In the genomic region with DNA sequence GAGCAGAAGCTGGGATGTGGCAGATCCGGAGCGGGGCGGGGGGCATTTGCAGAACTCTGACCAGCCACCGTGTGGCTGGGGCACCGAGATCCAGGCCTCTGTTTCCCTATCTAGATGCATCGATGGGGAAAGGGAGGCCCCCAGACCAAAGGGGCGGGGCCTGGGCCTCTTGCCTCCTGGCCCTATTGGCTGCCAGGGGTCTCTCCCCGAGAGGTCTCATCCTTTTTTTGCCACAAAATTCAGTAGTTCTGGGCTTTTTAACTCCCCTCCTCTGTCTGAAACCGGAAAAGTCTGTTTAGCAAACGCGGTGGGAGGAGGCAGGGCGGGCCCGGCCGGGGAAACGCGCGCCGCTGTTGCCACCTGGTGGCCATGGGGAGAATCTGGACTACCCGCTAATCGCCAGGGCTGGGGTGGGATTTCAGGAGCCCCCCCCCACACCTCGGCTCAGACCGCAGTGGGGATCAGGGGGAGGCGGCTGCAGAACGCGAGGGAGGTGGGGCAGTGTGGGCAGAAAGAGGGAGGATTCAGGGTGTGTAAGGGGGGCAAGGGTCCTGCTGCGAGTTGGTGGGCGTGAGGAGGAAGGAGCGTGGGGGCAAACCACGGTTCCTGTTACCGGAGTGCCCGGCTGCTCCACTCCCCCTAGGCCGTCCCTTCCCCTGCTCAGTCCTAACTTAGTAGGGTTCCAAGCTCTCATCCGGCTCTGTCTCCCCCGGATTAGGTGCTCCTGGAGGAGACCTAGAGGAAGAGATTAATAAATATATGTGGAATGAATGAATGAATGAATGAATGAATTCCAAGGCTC, we compare ENCODE assay signal across 8 cellular contexts. TPM values are rescaled to one million over a fixed set of nuclear protein-coding genes. Genes with fewer than 3 reads are reported as not detected.
DNase-seq lines count a peak whose midpoint lies in the region; ATAC-seq and TF ChIP-seq lines count a peak whose summit lies in the region.

No MANE protein-coding gene starts in this region.

- ATAC-seq in SK-N-SH treated with all-trans-retinoic acid at 6 μM for 48 hours, result peak; percentile 91
- no peak for ATAC-seq in GM18505 (IDR thresholded peaks at IDR 0.05; ENCODE audit: unreplicated experiment)

- peak overlapping the region; percentile 91 for H2AFZ ChIP-seq in osteoblast (ENCODE audit: low read length)

- no peaks in the 10 kb centered on the region for H3K27me3 ChIP-seq in MG63
- no peaks in the 10 kb centered on the region for H3K27me3 ChIP-seq in osteoblast (ENCODE audit: insufficient read depth, low read length)

- DNase-seq in GM10266 (ENCODE audit: extremely low spot score) (peak; percentile 88), MG63 (peak; percentile 70), head of caudate nucleus (peak; percentile 53 to 94 (median 86)), osteoblast (ENCODE audit: insufficient read length, low spot score, missing footprints) (peak; percentile 97), superior temporal gyrus (ENCODE audit: extremely low spot score) (peak; percentile 89)
- peak; percentile 82 for DNase-seq in activated naive CD4-positive, alpha-beta T cell treated with anti-CD3 and anti-CD28 coated beads, Interleukin-2, amount 50 U/mL, for 16 hours

- TF ChIP-seq POLR2A in GM18505 (IDR thresholded peaks at IDR 0.05; ENCODE audit: borderline replicate concordance, extremely low read depth, insufficient read depth, insufficient read length), result no peak

- peaks cover 4% of the 10 kb centered on the region for H3K4me1 ChIP-seq in osteoblast (ENCODE audit: insufficient read depth, low read length)

- no peaks in the 10 kb centered on the region for H3K36me3 ChIP-seq in MG63
- H3K36me3 ChIP-seq in osteoblast (ENCODE audit: insufficient read depth, low read length), result no peaks in the 10 kb centered on the region

- intact Hi-C loops in head of caudate nucleus (cut with DNase I), result loop anchor here (1.0 kb wide), 1 partner anchor 51 kb away; no protein-coding TSS in a partner anchor

- no peak overlapping the region for H3K4me3 ChIP-seq in MG63
- H3K4me3 ChIP-seq in osteoblast (ENCODE audit: insufficient read depth, low read length), result peak overlapping the region; percentile 37

- H3K79me2 ChIP-seq in osteoblast (ENCODE audit: insufficient read depth, low read length), result no peaks in the 10 kb centered on the region

- no peaks in the 10 kb centered on the region for H4K20me1 ChIP-seq in osteoblast (ENCODE audit: insufficient read depth, low read length)

- peak overlapping the region; percentile 61 for H3K4me2 ChIP-seq in osteoblast (ENCODE audit: insufficient read depth, low read length)

- H3K9me3 ChIP-seq in MG63 (no peaks in the 10 kb centered on the region), osteoblast (ENCODE audit: low read depth, low read length) (no peaks in the 10 kb centered on the region)

- TF ChIP-seq CTCF in GM10266 (IDR thresholded peaks at IDR 0.05; ENCODE audit: control insufficient read depth, insufficient read depth, low read depth, missing control alignments) (peak; percentile 87), osteoblast (IDR thresholded peaks at IDR 0.05; ENCODE audit: extremely low read depth, low read depth, low read length) (peak; percentile 76)

- H3K27ac ChIP-seq in osteoblast (ENCODE audit: low read depth, low read length), result no peak overlapping the region

TF ChIP-seq in SK-N-SH treated with all-trans-retinoic acid at 6 μM for 48 hours, 23 proteins besides CTCF, POLR2A, EP300 and RAD21:
- TF ChIP-seq, protein P1, sequence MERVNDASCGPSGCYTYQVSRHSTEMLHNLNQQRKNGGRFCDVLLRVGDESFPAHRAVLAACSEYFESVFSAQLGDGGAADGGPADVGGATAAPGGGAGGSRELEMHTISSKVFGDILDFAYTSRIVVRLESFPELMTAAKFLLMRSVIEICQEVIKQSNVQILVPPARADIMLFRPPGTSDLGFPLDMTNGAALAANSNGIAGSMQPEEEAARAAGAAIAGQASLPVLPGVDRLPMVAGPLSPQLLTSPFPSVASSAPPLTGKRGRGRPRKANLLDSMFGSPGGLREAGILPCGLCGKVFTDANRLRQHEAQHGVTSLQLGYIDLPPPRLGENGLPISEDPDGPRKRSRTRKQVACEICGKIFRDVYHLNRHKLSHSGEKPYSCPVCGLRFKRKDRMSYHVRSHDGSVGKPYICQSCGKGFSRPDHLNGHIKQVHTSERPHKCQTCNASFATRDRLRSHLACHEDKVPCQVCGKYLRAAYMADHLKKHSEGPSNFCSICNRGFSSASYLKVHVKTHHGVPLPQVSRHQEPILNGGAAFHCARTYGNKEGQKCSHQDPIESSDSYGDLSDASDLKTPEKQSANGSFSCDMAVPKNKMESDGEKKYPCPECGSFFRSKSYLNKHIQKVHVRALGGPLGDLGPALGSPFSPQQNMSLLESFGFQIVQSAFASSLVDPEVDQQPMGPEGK (CRISPR knock-in tag; IDR thresholded peaks at IDR 0.05; ENCODE audit: borderline replicate concordance), result peak; percentile 95
- TF ChIP-seq ZFP3 (CRISPR knock-in tag; IDR thresholded peaks at IDR 0.05) (no peak), TCF4 (CRISPR knock-in tag; IDR thresholded peaks at IDR 0.05; ENCODE audit: borderline replicate concordance) (no peak)
- TF ChIP-seq, protein P2, sequence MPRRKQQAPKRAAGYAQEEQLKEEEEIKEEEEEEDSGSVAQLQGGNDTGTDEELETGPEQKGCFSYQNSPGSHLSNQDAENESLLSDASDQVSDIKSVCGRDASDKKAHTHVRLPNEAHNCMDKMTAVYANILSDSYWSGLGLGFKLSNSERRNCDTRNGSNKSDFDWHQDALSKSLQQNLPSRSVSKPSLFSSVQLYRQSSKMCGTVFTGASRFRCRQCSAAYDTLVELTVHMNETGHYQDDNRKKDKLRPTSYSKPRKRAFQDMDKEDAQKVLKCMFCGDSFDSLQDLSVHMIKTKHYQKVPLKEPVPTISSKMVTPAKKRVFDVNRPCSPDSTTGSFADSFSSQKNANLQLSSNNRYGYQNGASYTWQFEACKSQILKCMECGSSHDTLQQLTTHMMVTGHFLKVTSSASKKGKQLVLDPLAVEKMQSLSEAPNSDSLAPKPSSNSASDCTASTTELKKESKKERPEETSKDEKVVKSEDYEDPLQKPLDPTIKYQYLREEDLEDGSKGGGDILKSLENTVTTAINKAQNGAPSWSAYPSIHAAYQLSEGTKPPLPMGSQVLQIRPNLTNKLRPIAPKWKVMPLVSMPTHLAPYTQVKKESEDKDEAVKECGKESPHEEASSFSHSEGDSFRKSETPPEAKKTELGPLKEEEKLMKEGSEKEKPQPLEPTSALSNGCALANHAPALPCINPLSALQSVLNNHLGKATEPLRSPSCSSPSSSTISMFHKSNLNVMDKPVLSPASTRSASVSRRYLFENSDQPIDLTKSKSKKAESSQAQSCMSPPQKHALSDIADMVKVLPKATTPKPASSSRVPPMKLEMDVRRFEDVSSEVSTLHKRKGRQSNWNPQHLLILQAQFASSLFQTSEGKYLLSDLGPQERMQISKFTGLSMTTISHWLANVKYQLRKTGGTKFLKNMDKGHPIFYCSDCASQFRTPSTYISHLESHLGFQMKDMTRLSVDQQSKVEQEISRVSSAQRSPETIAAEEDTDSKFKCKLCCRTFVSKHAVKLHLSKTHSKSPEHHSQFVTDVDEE (CRISPR knock-in tag; IDR thresholded peaks at IDR 0.05), result no peak
- TF ChIP-seq, protein P3, sequence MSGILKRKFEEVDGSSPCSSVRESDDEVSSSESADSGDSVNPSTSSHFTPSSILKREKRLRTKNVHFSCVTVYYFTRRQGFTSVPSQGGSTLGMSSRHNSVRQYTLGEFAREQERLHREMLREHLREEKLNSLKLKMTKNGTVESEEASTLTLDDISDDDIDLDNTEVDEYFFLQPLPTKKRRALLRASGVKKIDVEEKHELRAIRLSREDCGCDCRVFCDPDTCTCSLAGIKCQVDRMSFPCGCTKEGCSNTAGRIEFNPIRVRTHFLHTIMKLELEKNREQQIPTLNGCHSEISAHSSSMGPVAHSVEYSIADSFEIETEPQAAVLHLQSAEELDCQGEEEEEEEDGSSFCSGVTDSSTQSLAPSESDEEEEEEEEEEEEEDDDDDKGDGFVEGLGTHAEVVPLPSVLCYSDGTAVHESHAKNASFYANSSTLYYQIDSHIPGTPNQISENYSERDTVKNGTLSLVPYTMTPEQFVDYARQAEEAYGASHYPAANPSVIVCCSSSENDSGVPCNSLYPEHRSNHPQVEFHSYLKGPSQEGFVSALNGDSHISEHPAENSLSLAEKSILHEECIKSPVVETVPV (CRISPR knock-in tag; IDR thresholded peaks at IDR 0.05), result no peak

RNA-seq across cellular contexts. Expression of a gene that starts 28.3 kb away (rescaled TPM):
- not detected in 2 replicates for total RNA-seq in MG63 (2014; rRNA removed; shearing (Covaris generic); ENCODE audit: low replicate concordance)
- total RNA-seq in osteoblast, result 0.29 and 0.72 TPM in 2 replicates

RNA-seq across cellular contexts. Expression of a gene that starts 39.2 kb away (rescaled TPM):
- total RNA-seq in MG63 (2014; rRNA removed; shearing (Covaris generic); ENCODE audit: low replicate concordance), result 0.20 and 0.95 TPM in 2 replicates
- total RNA-seq in osteoblast, result 5.4 and 5.6 TPM in 2 replicates

RNA-seq across cellular contexts. Expression of a gene that starts 50.4 kb away (rescaled TPM):
- 13.4 and 20.5 TPM in 2 replicates for total RNA-seq in MG63 (2014; rRNA removed; shearing (Covaris generic); ENCODE audit: low replicate concordance)
- total RNA-seq in osteoblast, result 15.9 and 22.4 TPM in 2 replicates
